Comparison of ENCODE assay signal across 15 cellular contexts in genomic region chr11:61924016-61924360, GRCh38. TPM values are rescaled to one million over a fixed set of nuclear protein-coding genes. Genes with fewer than 3 reads are reported as not detected.
DNase-seq lines count a peak whose midpoint lies in the region; ATAC-seq, FAIRE-seq and TF ChIP-seq lines count a peak whose summit lies in the region.
"Had no signal": no experiment of that assay in that cellular context is flagged by ENCODE, and none has a peak within 500 bp of the region (broad histone marks: within the 10 kb centered on the region; RNA-seq: fewer than 3 reads in every experiment).

No MANE protein-coding gene starts in this region.

- H3K27me3 Mint-ChIP-seq in chondrocyte (ENCODE audit: low read depth) = no peaks in the 10 kb centered on the region
- peaks cover 23% of the 10 kb centered on the region for H3K27me3 Mint-ChIP-seq in activated CD4-positive, alpha-beta memory T cell treated with anti-CD3 and anti-CD28 coated beads, Interleukin-2, amount 10 ng/mL, durations not matched to agents 7 days and 5 days

- TF ChIP-seq RAD21 in HepG2 (CRISPR knock-in tag; IDR thresholded peaks at IDR 0.05) = no peak

- no peaks in the 10 kb centered on the region for H4K20me1 ChIP-seq in HepG2 (ENCODE audit: insufficient read depth, low read length)

- H2AFZ ChIP-seq in HepG2 (ENCODE audit: low read length) = no peak overlapping the region

- 9% methylated on average over 3 of the region's 5 CpGs for WGBS in HepG2 (ENCODE audit: low lambda C conversion rate)

- no peak for TF ChIP-seq CTCF in A673 (conservative IDR thresholded peaks at IDR 0.05; ENCODE audit: low read depth, low read length)
- TF ChIP-seq CTCF in chondrocyte (IDR thresholded peaks at IDR 0.05) = no peak
- TF ChIP-seq CTCF in HepG2 (CRISPR knock-in tag; IDR thresholded peaks at IDR 0.05) = no peak
- TF ChIP-seq CTCF in foreskin fibroblast (IDR thresholded peaks at IDR 0.05; ENCODE audit: low read depth, low read length) = no peak

- intact Hi-C loops in A673 (cut with micrococcal nuclease; ENCODE audit: unreplicated experiment) = no loop called here
- intact Hi-C loops in HepG2 (cut with micrococcal nuclease; ENCODE audit: unreplicated experiment) = no loop called here

- H3K4me2 ChIP-seq in HepG2 (ENCODE audit: low read depth, low read length) = peak overlapping the region; percentile 87

- H3K4me3 Mint-ChIP-seq in chondrocyte (ENCODE audit: unreplicated experiment) = no peak overlapping the region
- H3K4me3 Mint-ChIP-seq in activated CD4-positive, alpha-beta memory T cell treated with anti-CD3 and anti-CD28 coated beads, Interleukin-2, amount 10 ng/mL, durations not matched to agents 7 days and 5 days = no peak overlapping the region

- no TSS peak for BruUV-seq in A673 (replicated peaks; lab: Mats Ljungman, UMichigan)
- TSS peak; percentile 89 for BruUV-seq in HepG2 (replicated peaks; lab: Mats Ljungman, UMichigan)

- DNase-seq in A673 (ENCODE audit: low spot score) = no peak
- DNase-seq in chondrocyte (ENCODE audit: low spot score) = no peak
- no peak for DNase-seq in HepG2 (ENCODE audit: low spot score)
- DNase-seq in activated CD4-positive, alpha-beta T cell treated with anti-CD3 and anti-CD28 coated beads, Interleukin-2, amount 50 U/mL, for 4 hours = no peak
- no peak for DNase-seq in foreskin fibroblast
- no peak for DNase-seq in activated CD4-positive, alpha-beta memory T cell treated with anti-CD3 and anti-CD28 coated beads, Interleukin-2, amount 10 ng/mL, durations not matched to agents 7 days and 5 days
- DNase-seq: activated T-cell treated with anti-CD3 and anti-CD28 coated beads for 4 hours, DMS79, NCI-H1694, NCI-H774 had no signal

- H3K36me3 Mint-ChIP-seq in chondrocyte (ENCODE audit: low read depth) = no peaks in the 10 kb centered on the region
- H3K36me3 Mint-ChIP-seq in activated CD4-positive, alpha-beta memory T cell treated with anti-CD3 and anti-CD28 coated beads, Interleukin-2, amount 10 ng/mL, durations not matched to agents 7 days and 5 days (ENCODE audit: low read depth) = no peaks in the 10 kb centered on the region

- in situ Hi-C loops in HepG2 (cut with HindIII; ENCODE audit: extremely low pct_ligation_motif_present, low pct_unique_long_range_greater_than_20kb) = no loop called here

- no peaks in the 10 kb centered on the region for H3K9me3 Mint-ChIP-seq in chondrocyte (ENCODE audit: low read depth)
- no peaks in the 10 kb centered on the region for H3K9me3 Mint-ChIP-seq in activated CD4-positive, alpha-beta memory T cell treated with anti-CD3 and anti-CD28 coated beads, Interleukin-2, amount 10 ng/mL, durations not matched to agents 7 days and 5 days

- H3K27ac ChIP-seq in A673 (ENCODE audit: low read depth, low read length, poor library complexity, severe bottlenecking) = peak overlapping the region; percentile 79
- peak overlapping the region; percentile 75 for H3K27ac ChIP-seq in HepG2 (ENCODE audit: extremely low read length, insufficient read depth, low read length)
- H3K27ac ChIP-seq in rectal smooth muscle tissue (ENCODE audit: low read depth, low read length) = peak overlapping the region; percentile 84
- H3K27ac ChIP-seq: SJCRH30 had no signal

- TF ChIP-seq EP300 in HepG2 (IDR thresholded peaks at IDR 0.05; ENCODE audit: low read depth in 2 of 2, low read length in 2 of 2) (no peak), HepG2 (CRISPR knock-in tag; IDR thresholded peaks at IDR 0.05; ENCODE audit: borderline replicate concordance) (no peak)

- FAIRE-seq in HepG2 (lab: Jason Lieb, UNC) = no peak
- FAIRE-seq: islet of Langerhans, urothelium cell line had no signal

- ATAC-seq in HepG2 (peak; percentile 32), GM21526 (IDR thresholded peaks at IDR 0.05; ENCODE audit: low FRiP score, unreplicated experiment) (no peak)

- POLR2A ChIA-PET in A673 (lab: Charles Lee; ENCODE audit: low non-redundant PET) (no interaction called here), HepG2 (lab: Yijun Ruan, JAX) (interaction anchor here (0.7 to 3.7 kb wide), 21 partner anchors 12 to 157 kb away, joined by 3 to 37 read pairs (median 4); partner anchors contain the start of genes BEST1, FEN1 and FTH1)
- POLR2A ChIA-PET in activated CD4-positive, alpha-beta memory T cell treated with anti-CD3 and anti-CD28 coated beads, Interleukin-2, amount 10 ng/mL, durations not matched to agents 7 days and 5 days (lab: Charles Lee) = interaction anchor here (1.2 kb wide), 1 partner anchor 44 kb away, joined by 3 read pairs; the partner anchor contains the start of gene FTH1

- CTCF ChIA-PET in A673 (lab: Charles Lee) = no interaction called here
- CTCF ChIA-PET in HepG2 (lab: Yijun Ruan, JAX; ENCODE audit: low intra/inter-chr PET ratio, low total read pairs) = interaction anchor here (0.8 to 1.3 kb wide), 2 partner anchors 25 to 26 kb away, joined by 3 to 4 read pairs; no protein-coding TSS in a partner anchor
- CTCF ChIA-PET in activated CD4-positive, alpha-beta memory T cell treated with anti-CD3 and anti-CD28 coated beads, Interleukin-2, amount 10 ng/mL, durations not matched to agents 7 days and 5 days (lab: Charles Lee) = interaction anchor here (1.6 kb wide), 1 partner anchor 25 kb away, joined by 3 read pairs; no protein-coding TSS in a partner anchor

- no peak overlapping the region for H3K4me3 ChIP-seq in A673 (ENCODE audit: low read depth, low read length, poor library complexity, severe bottlenecking)
- H3K4me3 ChIP-seq in HepG2 (replicated peaks in 1 of 3; ENCODE audit: insufficient read depth in 1 of 3, low read depth in 2 of 3, low read length in 3 of 3) = peak overlapping the region; percentile 27 to 66 (median 42); a peak in 5 of 6 replicates
- no peak overlapping the region for H3K4me3 ChIP-seq in rectal smooth muscle tissue (ENCODE audit: low read length)
- H3K4me3 ChIP-seq in foreskin fibroblast (ENCODE audit: low read depth in 1 of 2, low read length in 2 of 2) = no peak overlapping the region
- H3K4me3 ChIP-seq: SJCRH30 had no signal

- no peak for TF ChIP-seq POLR2A in HepG2 (IDR thresholded peaks at IDR 0.05; ENCODE audit: insufficient read depth in 1 of 2, low read depth in 2 of 2, low read length in 2 of 2)

- H3K9me3 ChIP-seq in A673 (ENCODE audit: low read depth, low read length, poor library complexity, severe bottlenecking) (no peaks in the 10 kb centered on the region), HepG2 (ENCODE audit: low read length) (no peaks in the 10 kb centered on the region)
- H3K9me3 ChIP-seq: SJCRH30 had no signal

- H3K9ac ChIP-seq in HepG2 (ENCODE audit: insufficient read depth, low read depth, low read length) (peak overlapping the region; percentile 63), rectal smooth muscle tissue (ENCODE audit: low read length) (no peak overlapping the region)

- H3K79me2 ChIP-seq in HepG2 (ENCODE audit: insufficient read depth, low read length) = no peaks in the 10 kb centered on the region

- no peaks in the 10 kb centered on the region for H3K27me3 ChIP-seq in A673 (replicated peaks; ENCODE audit: insufficient read depth, low read depth, low read length, poor library complexity)
- peaks cover 6 to 18% of the 10 kb centered on the region in 2 experiments for H3K27me3 ChIP-seq in HepG2 (ENCODE audit: control insufficient read depth in 1 of 2, insufficient read depth in 2 of 2, low read length in 2 of 2)
- H3K27me3 ChIP-seq in rectal smooth muscle tissue (ENCODE audit: control insufficient read depth, insufficient read depth, low read length) = peaks cover 3% of the 10 kb centered on the region

- H3K27ac Mint-ChIP-seq in chondrocyte (ENCODE audit: unreplicated experiment) = peak overlapping the region; percentile 95
- no peak overlapping the region for H3K27ac Mint-ChIP-seq in activated CD4-positive, alpha-beta memory T cell treated with anti-CD3 and anti-CD28 coated beads, Interleukin-2, amount 10 ng/mL, durations not matched to agents 7 days and 5 days

- H3K4me1 ChIP-seq in A673 (ENCODE audit: insufficient read depth, low read length, poor library complexity, severe bottlenecking) (peaks cover 36% of the 10 kb centered on the region), HepG2 (ENCODE audit: insufficient read depth, low read length) (peaks cover 44% of the 10 kb centered on the region), rectal smooth muscle tissue (ENCODE audit: control insufficient read depth, insufficient read depth, low read length) (peaks cover 4% of the 10 kb centered on the region)

- H3K36me3 ChIP-seq in A673 (ENCODE audit: insufficient read depth, low read length, poor library complexity, severe bottlenecking) (no peaks in the 10 kb centered on the region), HepG2 (replicated peaks in 1 of 2; ENCODE audit: control insufficient read depth in 1 of 2, insufficient read depth in 2 of 2, low read length in 2 of 2) (no peaks in the 10 kb centered on the region), rectal smooth muscle tissue (ENCODE audit: control insufficient read depth, insufficient read depth, low read length) (no peaks in the 10 kb centered on the region)
- H3K36me3 ChIP-seq: SJCRH30 had no signal

- H3K4me1 Mint-ChIP-seq in chondrocyte (ENCODE audit: low read depth) = peaks cover 35% of the 10 kb centered on the region
- no peaks in the 10 kb centered on the region for H3K4me1 Mint-ChIP-seq in activated CD4-positive, alpha-beta memory T cell treated with anti-CD3 and anti-CD28 coated beads, Interleukin-2, amount 10 ng/mL, durations not matched to agents 7 days and 5 days

RNA-seq across cellular contexts. Expression of gene RAB3IL1, which starts 6.6 kb away (rescaled TPM):
- total RNA-seq in A673 (2021) (21.9 and 26.9 TPM in 2 replicates), chondrocyte (9.7 to 24.7 TPM (median 24.1 TPM) in 3 replicates), HepG2 (2016; rRNA removed; fragmentation: Illumina TruSeq; extraction: Trizol) (1.2 and 1.3 TPM in 2 replicates)
- 0.61 and 2.5 TPM in 2 replicates for total RNA-seq in HepG2 (2016; cell fraction: cytosol; rRNA removed; fragmentation: Illumina TruSeq; extraction: Trizol; ENCODE audit: low read depth)
- 1.2 and 1.4 TPM in 2 replicates for total RNA-seq in HepG2 (2016; cell fraction: insoluble cytoplasmic fraction; rRNA removed; fragmentation: Illumina TruSeq; extraction: Trizol)
- 1.2 and 1.4 TPM in 2 replicates for total RNA-seq in HepG2 (2016; cell fraction: membrane; rRNA removed; fragmentation: Illumina TruSeq; extraction: Trizol)
- total RNA-seq in HepG2 (2016; cell fraction: nucleus; rRNA removed; fragmentation: Illumina TruSeq; extraction: Trizol) = 0.72 and 0.84 TPM in 2 replicates
- polyA plus RNA-seq in HepG2 (2011; rRNA removed) = 2.0 and 2.2 TPM in 2 replicates
- 1.3 and 3.0 TPM in 2 replicates for polyA plus RNA-seq in HepG2 (2011; cell fraction: cytosol; rRNA removed)
- 2.5 and 3.7 TPM in 2 replicates for polyA plus RNA-seq in HepG2 (2011; cell fraction: nucleus; rRNA removed)
- polyA plus RNA-seq in HepG2 (2012) = 1.4 and 2.3 TPM in 2 replicates
- 1.5 and 1.7 TPM in 2 replicates for polyA plus RNA-seq in HepG2 (2016; cell fraction: cytosol; fragmentation: Illumina TruSeq; extraction: Trizol; ENCODE audit: low read depth)
- 1.9 and 2.5 TPM in 2 replicates for polyA plus RNA-seq in HepG2 (2016; cell fraction: insoluble cytoplasmic fraction; fragmentation: Illumina TruSeq; extraction: Trizol; ENCODE audit: low read depth)
- 1.9 and 2.3 TPM in 2 replicates for polyA plus RNA-seq in HepG2 (2016; cell fraction: membrane; fragmentation: Illumina TruSeq; extraction: Trizol; ENCODE audit: low read depth)
- polyA plus RNA-seq in HepG2 (2016; cell fraction: nucleus; fragmentation: Illumina TruSeq; extraction: Trizol; ENCODE audit: insufficient read depth, low read depth) = 2.9 and 6.6 TPM in 2 replicates
- polyA minus RNA-seq in HepG2 (2011; rRNA and poly(A)+ RNA removed; ENCODE audit: low replicate concordance) = 2.6 and 7.7 TPM in 2 replicates
- 2.8 and 11.9 TPM in 2 replicates for polyA minus RNA-seq in HepG2 (2011; cell fraction: cytosol; rRNA and poly(A)+ RNA removed)
- 1.1 and 1.3 TPM in 2 replicates for polyA minus RNA-seq in HepG2 (2011; cell fraction: nucleus; rRNA and poly(A)+ RNA removed)
- not detected for total RNA-seq in activated CD4-positive, alpha-beta memory T cell treated with anti-CD3 and anti-CD28 coated beads, Interleukin-2, amount 10 ng/mL, durations not matched to agents 7 days and 5 days

RNA-seq across cellular contexts. Expression of gene BEST1, which starts 26.2 kb away (rescaled TPM):
- total RNA-seq in A673 (2021) (5.3 and 8.6 TPM in 2 replicates), chondrocyte (1.3 to 4.5 TPM (median 2.8 TPM) in 3 replicates), HepG2 (2016; rRNA removed; fragmentation: Illumina TruSeq; extraction: Trizol) (0.09 TPM in 1 of 2 replicates, not detected in the other)
- total RNA-seq in HepG2 (2016; cell fraction: cytosol; rRNA removed; fragmentation: Illumina TruSeq; extraction: Trizol; ENCODE audit: low read depth) = 0.09 and 0.10 TPM in 2 replicates
- total RNA-seq in HepG2 (2016; cell fraction: insoluble cytoplasmic fraction; rRNA removed; fragmentation: Illumina TruSeq; extraction: Trizol) = 0.09 TPM in 1 of 2 replicates, not detected in the other
- 0.06 and 0.07 TPM in 2 replicates for total RNA-seq in HepG2 (2016; cell fraction: membrane; rRNA removed; fragmentation: Illumina TruSeq; extraction: Trizol)
- total RNA-seq in HepG2 (2016; cell fraction: nucleus; rRNA removed; fragmentation: Illumina TruSeq; extraction: Trizol) = 0.13 and 0.16 TPM in 2 replicates
- 0.65 and 2.3 TPM in 2 replicates for polyA plus RNA-seq in HepG2 (2011; rRNA removed)
- polyA plus RNA-seq in HepG2 (2011; cell fraction: cytosol; rRNA removed) = 0.24 and 0.96 TPM in 2 replicates
- 2.9 and 8.0 TPM in 2 replicates for polyA plus RNA-seq in HepG2 (2011; cell fraction: nucleus; rRNA removed)
- 1.1 and 1.9 TPM in 2 replicates for polyA plus RNA-seq in HepG2 (2012)
- 1.3 and 1.4 TPM in 2 replicates for polyA plus RNA-seq in HepG2 (2016; cell fraction: cytosol; fragmentation: Illumina TruSeq; extraction: Trizol; ENCODE audit: low read depth)
- 0.07 TPM in 1 of 2 replicates, not detected in the other for polyA plus RNA-seq in HepG2 (2016; cell fraction: insoluble cytoplasmic fraction; fragmentation: Illumina TruSeq; extraction: Trizol; ENCODE audit: low read depth)
- 0.37 and 0.43 TPM in 2 replicates for polyA plus RNA-seq in HepG2 (2016; cell fraction: membrane; fragmentation: Illumina TruSeq; extraction: Trizol; ENCODE audit: low read depth)
- polyA plus RNA-seq in HepG2 (2016; cell fraction: nucleus; fragmentation: Illumina TruSeq; extraction: Trizol; ENCODE audit: insufficient read depth, low read depth) = not detected in 2 replicates
- 0.28 and 1.6 TPM in 2 replicates for polyA minus RNA-seq in HepG2 (2011; rRNA and poly(A)+ RNA removed; ENCODE audit: low replicate concordance)
- polyA minus RNA-seq in HepG2 (2011; cell fraction: cytosol; rRNA and poly(A)+ RNA removed) = 0.44 and 0.79 TPM in 2 replicates
- 1.7 and 6.0 TPM in 2 replicates for polyA minus RNA-seq in HepG2 (2011; cell fraction: nucleus; rRNA and poly(A)+ RNA removed)
- total RNA-seq in activated CD4-positive, alpha-beta memory T cell treated with anti-CD3 and anti-CD28 coated beads, Interleukin-2, amount 10 ng/mL, durations not matched to agents 7 days and 5 days = under 1 TPM; 0.25 to 0.30 TPM

RNA-seq across cellular contexts. Expression of gene FADS3, which starts 32.6 kb away (rescaled TPM):
- total RNA-seq in A673 (2021) (23.3 and 28.1 TPM in 2 replicates), chondrocyte (206 to 263 TPM (median 255 TPM) in 3 replicates), HepG2 (2016; rRNA removed; fragmentation: Illumina TruSeq; extraction: Trizol) (4.5 and 13.4 TPM in 2 replicates)
- 8.3 and 10.6 TPM in 2 replicates for total RNA-seq in HepG2 (2016; cell fraction: cytosol; rRNA removed; fragmentation: Illumina TruSeq; extraction: Trizol; ENCODE audit: low read depth)
- total RNA-seq in HepG2 (2016; cell fraction: insoluble cytoplasmic fraction; rRNA removed; fragmentation: Illumina TruSeq; extraction: Trizol) = 3.4 and 13.2 TPM in 2 replicates
- 7.7 and 10.7 TPM in 2 replicates for total RNA-seq in HepG2 (2016; cell fraction: membrane; rRNA removed; fragmentation: Illumina TruSeq; extraction: Trizol)
- 12.9 and 21.0 TPM in 2 replicates for total RNA-seq in HepG2 (2016; cell fraction: nucleus; rRNA removed; fragmentation: Illumina TruSeq; extraction: Trizol)
- 23.2 and 36.6 TPM in 2 replicates for polyA plus RNA-seq in HepG2 (2011; rRNA removed)
- polyA plus RNA-seq in HepG2 (2011; cell fraction: cytosol; rRNA removed) = 13.7 and 17.5 TPM in 2 replicates
- 236 and 242 TPM in 2 replicates for polyA plus RNA-seq in HepG2 (2011; cell fraction: nucleus; rRNA removed)
- 5.1 and 11.5 TPM in 2 replicates for polyA plus RNA-seq in HepG2 (2012)
- 8.0 and 9.6 TPM in 2 replicates for polyA plus RNA-seq in HepG2 (2016; cell fraction: cytosol; fragmentation: Illumina TruSeq; extraction: Trizol; ENCODE audit: low read depth)
- 4.7 and 5.0 TPM in 2 replicates for polyA plus RNA-seq in HepG2 (2016; cell fraction: insoluble cytoplasmic fraction; fragmentation: Illumina TruSeq; extraction: Trizol; ENCODE audit: low read depth)
- 7.9 and 9.0 TPM in 2 replicates for polyA plus RNA-seq in HepG2 (2016; cell fraction: membrane; fragmentation: Illumina TruSeq; extraction: Trizol; ENCODE audit: low read depth)
- 36.8 and 37.1 TPM in 2 replicates for polyA plus RNA-seq in HepG2 (2016; cell fraction: nucleus; fragmentation: Illumina TruSeq; extraction: Trizol; ENCODE audit: insufficient read depth, low read depth)
- polyA minus RNA-seq in HepG2 (2011; rRNA and poly(A)+ RNA removed; ENCODE audit: low replicate concordance) = 30.7 and 67.4 TPM in 2 replicates
- 10.5 and 13.0 TPM in 2 replicates for polyA minus RNA-seq in HepG2 (2011; cell fraction: cytosol; rRNA and poly(A)+ RNA removed)
- polyA minus RNA-seq in HepG2 (2011; cell fraction: nucleus; rRNA and poly(A)+ RNA removed) = 10.9 and 15.8 TPM in 2 replicates
- 1 to 10 TPM; 5.2 to 5.4 TPM for total RNA-seq in activated CD4-positive, alpha-beta memory T cell treated with anti-CD3 and anti-CD28 coated beads, Interleukin-2, amount 10 ng/mL, durations not matched to agents 7 days and 5 days

RNA-seq across cellular contexts. Expression of gene FTH1, which starts 43.4 kb away (rescaled TPM):
- total RNA-seq in A673 (2021) = 2,291 and 2,484 TPM in 2 replicates
- 3,793 to 4,450 TPM (median 3,807 TPM) in 3 replicates for total RNA-seq in chondrocyte
- total RNA-seq in HepG2 (2016; rRNA removed; fragmentation: Illumina TruSeq; extraction: Trizol) = 544 and 607 TPM in 2 replicates
- 3,105 and 3,667 TPM in 2 replicates for total RNA-seq in HepG2 (2016; cell fraction: cytosol; rRNA removed; fragmentation: Illumina TruSeq; extraction: Trizol; ENCODE audit: low read depth)
- 481 and 554 TPM in 2 replicates for total RNA-seq in HepG2 (2016; cell fraction: insoluble cytoplasmic fraction; rRNA removed; fragmentation: Illumina TruSeq; extraction: Trizol)
- total RNA-seq in HepG2 (2016; cell fraction: membrane; rRNA removed; fragmentation: Illumina TruSeq; extraction: Trizol) = 4,411 and 4,459 TPM in 2 replicates
- total RNA-seq in HepG2 (2016; cell fraction: nucleus; rRNA removed; fragmentation: Illumina TruSeq; extraction: Trizol) = 460 and 546 TPM in 2 replicates
- 760 and 802 TPM in 2 replicates for polyA plus RNA-seq in HepG2 (2011; rRNA removed)
- polyA plus RNA-seq in HepG2 (2011; cell fraction: cytosol; rRNA removed) = 904 and 962 TPM in 2 replicates
- polyA plus RNA-seq in HepG2 (2011; cell fraction: nucleus; rRNA removed) = 547 and 633 TPM in 2 replicates
- polyA plus RNA-seq in HepG2 (2012) = 4,160 and 4,286 TPM in 2 replicates
- 74,852 and 83,301 TPM in 2 replicates for polyA plus RNA-seq in HepG2 (2016; cell fraction: cytosol; fragmentation: Illumina TruSeq; extraction: Trizol; ENCODE audit: low read depth)
- 2,697 and 2,813 TPM in 2 replicates for polyA plus RNA-seq in HepG2 (2016; cell fraction: insoluble cytoplasmic fraction; fragmentation: Illumina TruSeq; extraction: Trizol; ENCODE audit: low read depth)
- 37,583 and 39,786 TPM in 2 replicates for polyA plus RNA-seq in HepG2 (2016; cell fraction: membrane; fragmentation: Illumina TruSeq; extraction: Trizol; ENCODE audit: low read depth)
- polyA plus RNA-seq in HepG2 (2016; cell fraction: nucleus; fragmentation: Illumina TruSeq; extraction: Trizol; ENCODE audit: insufficient read depth, low read depth) = 2,546 and 3,012 TPM in 2 replicates
- polyA minus RNA-seq in HepG2 (2011; rRNA and poly(A)+ RNA removed; ENCODE audit: low replicate concordance) = 361 and 877 TPM in 2 replicates
- 693 and 773 TPM in 2 replicates for polyA minus RNA-seq in HepG2 (2011; cell fraction: cytosol; rRNA and poly(A)+ RNA removed)
- polyA minus RNA-seq in HepG2 (2011; cell fraction: nucleus; rRNA and poly(A)+ RNA removed) = 191 and 263 TPM in 2 replicates
- 1,000 to 10,000 TPM; 1,164 to 1,189 TPM for total RNA-seq in activated CD4-positive, alpha-beta memory T cell treated with anti-CD3 and anti-CD28 coated beads, Interleukin-2, amount 10 ng/mL, durations not matched to agents 7 days and 5 days

Comparison
In these comparisons a context has a peak if more than half of its experiments do, and no peak if none do; other contexts are left out.
1. H3K4me3 ChIP-seq: peak in HepG2 (3 of 3); none in A673 (single experiment), rectal smooth muscle tissue (single experiment) and foreskin fibroblast (0 of 2).
2. Peak in every context shown above with its lines, with median percentiles within 50 percentile points of each other: H3K27ac ChIP-seq.